In genomic region chr17:35804658-35805192, GRCh38 we compare ENCODE assay signal across 7 cellular contexts. TPM values are rescaled to one million over a fixed set of nuclear protein-coding genes. Genes with fewer than 3 reads are reported as not detected.
A peak's percentile ranks its signal among the peaks of the same experiment; 100 is the strongest.
DNase-seq lines count a peak whose midpoint lies in the region; ATAC-seq and TF ChIP-seq lines count a peak whose summit lies in the region.

No MANE protein-coding gene starts in this region.

- no peak for ATAC-seq in GM18511 (IDR thresholded peaks at IDR 0.05; ENCODE audit: unreplicated experiment)

- DNase-seq in GDM1 (lab: John Stamatoyannopoulos, UW) (peak; percentile 85), HuH-7 (ENCODE audit: low spot score) (peak; percentile 85), NOMO-1 treated with dmso at 0.1 percent for 144 hours (lab: John Stamatoyannopoulos, UW; ENCODE audit: unreplicated experiment) (peak; percentile 45), glomerular visceral epithelial cell (ENCODE audit: extremely low spot score) (peak; percentile 87), progenitor cell of endocrine pancreas (ENCODE audit: low spot score, unreplicated experiment) (no peak)

- H3K36me3 Mint-ChIP-seq in activated naive CD4-positive, alpha-beta T cell treated with anti-CD3 and anti-CD28 coated beads, Interleukin-2, amount 50 U/mL, for 24 hours, result no peaks in the 10 kb centered on the region
- no peaks in the 10 kb centered on the region for H3K36me3 Mint-ChIP-seq in progenitor cell of endocrine pancreas (ENCODE audit: insufficient read depth)

- peak; percentile 68 for TF ChIP-seq CTCF in progenitor cell of endocrine pancreas (IDR thresholded peaks at IDR 0.05; ENCODE audit: unreplicated experiment)

- H3K27me3 Mint-ChIP-seq in activated naive CD4-positive, alpha-beta T cell treated with anti-CD3 and anti-CD28 coated beads, Interleukin-2, amount 50 U/mL, for 24 hours, result no peaks in the 10 kb centered on the region
- H3K27me3 Mint-ChIP-seq in progenitor cell of endocrine pancreas, result peaks cover 29% of the 10 kb centered on the region

- no peaks in the 10 kb centered on the region for H3K9me3 Mint-ChIP-seq in activated naive CD4-positive, alpha-beta T cell treated with anti-CD3 and anti-CD28 coated beads, Interleukin-2, amount 50 U/mL, for 24 hours
- no peaks in the 10 kb centered on the region for H3K9me3 Mint-ChIP-seq in progenitor cell of endocrine pancreas (ENCODE audit: low read depth)

- H3K4me3 Mint-ChIP-seq in activated naive CD4-positive, alpha-beta T cell treated with anti-CD3 and anti-CD28 coated beads, Interleukin-2, amount 50 U/mL, for 24 hours, result no peak overlapping the region
- H3K4me3 Mint-ChIP-seq in progenitor cell of endocrine pancreas (ENCODE audit: low read depth), result no peak overlapping the region

- H3K27ac Mint-ChIP-seq in activated naive CD4-positive, alpha-beta T cell treated with anti-CD3 and anti-CD28 coated beads, Interleukin-2, amount 50 U/mL, for 24 hours, result peak overlapping the region; percentile 85
- no peak overlapping the region for H3K27ac Mint-ChIP-seq in progenitor cell of endocrine pancreas

- peaks cover 72% of the 10 kb centered on the region for H3K4me1 Mint-ChIP-seq in activated naive CD4-positive, alpha-beta T cell treated with anti-CD3 and anti-CD28 coated beads, Interleukin-2, amount 50 U/mL, for 24 hours
- peaks cover 1% of the 10 kb centered on the region for H3K4me1 Mint-ChIP-seq in progenitor cell of endocrine pancreas (ENCODE audit: low read depth)

RNA-seq across cellular contexts. Expression of gene TAF15, which starts 4.6 kb away (rescaled TPM):
- 282 and 287 TPM in 2 replicates for total RNA-seq in progenitor cell of endocrine pancreas

RNA-seq across cellular contexts. Expression of gene MMP28, which starts 9.3 kb away (rescaled TPM):
- total RNA-seq in progenitor cell of endocrine pancreas, result 0.53 TPM in 1 of 2 replicates, not detected in the other

RNA-seq across cellular contexts. Expression of gene C17orf50, which starts 44.0 kb away (rescaled TPM):
- not detected in 2 replicates for total RNA-seq in progenitor cell of endocrine pancreas

RNA-seq across cellular contexts. Expression of gene GAS2L2, which starts 51.7 kb away (rescaled TPM):
- total RNA-seq in progenitor cell of endocrine pancreas, result 0.10 and 0.11 TPM in 2 replicates
